Comparison of ENCODE assay signal across 18 cellular contexts in the genomic region with DNA sequence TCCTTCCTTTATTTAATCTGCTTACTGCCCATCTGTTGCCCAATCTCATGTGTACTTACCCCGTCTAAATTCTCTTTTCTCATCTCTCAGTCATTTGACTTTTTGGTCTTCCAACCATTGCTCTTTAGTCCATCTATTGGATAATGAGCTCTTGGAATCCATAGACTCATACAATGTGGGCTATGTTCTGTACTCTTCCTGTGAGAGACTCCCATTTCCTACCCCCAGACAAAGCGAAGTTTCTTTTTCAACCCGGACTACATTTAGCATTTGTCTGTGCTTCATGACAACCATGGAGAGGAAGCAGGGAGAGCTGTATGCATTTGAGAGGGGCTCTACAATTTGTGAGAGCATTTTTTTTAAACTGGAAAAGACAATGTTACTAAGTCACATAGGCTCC. TPM values are rescaled to one million over a fixed set of nuclear protein-coding genes. Genes with fewer than 3 reads are reported as not detected.
"Had no signal": no experiment of that assay in that cellular context is flagged by ENCODE, and none has a peak within 500 bp of the region (broad histone marks: within the 10 kb centered on the region; RNA-seq: fewer than 3 reads in every experiment).

No MANE protein-coding gene starts in this region.

- H3K4me1 Mint-ChIP-seq: activated T-helper 17 cell treated with anti-CD3 and anti-CD28 coated beads, Interleukin-2, amount 50 U/mL, for 72 hours had no signal

- H3K27ac ChIP-seq: brain microvascular endothelial cell, ovary had no signal

- H3K36me3 ChIP-seq: brain microvascular endothelial cell, esophagus squamous epithelium, ovary had no signal

- H3K36me3 Mint-ChIP-seq: T-cell had no signal

- H3K9me3 ChIP-seq: esophagus squamous epithelium, ovary had no signal

- ATAC-seq: activated T-helper 17 cell treated with anti-CD3 and anti-CD28 coated beads, Interleukin-2, amount 50 U/mL, for 72 hours; T-cell had no signal

- H3K27me3 ChIP-seq: brain microvascular endothelial cell, esophagus squamous epithelium, ovary had no signal

- H3K27ac Mint-ChIP-seq: activated T-helper 17 cell treated with anti-CD3 and anti-CD28 coated beads, Interleukin-2, amount 50 U/mL, for 72 hours; T-cell had no signal

- H3K4me3 ChIP-seq: esophagus squamous epithelium, ovary had no signal

- H3K4me3 Mint-ChIP-seq: activated T-helper 17 cell treated with anti-CD3 and anti-CD28 coated beads, Interleukin-2, amount 50 U/mL, for 72 hours; T-cell had no signal

- DNase-seq: activated CD4-positive, alpha-beta T cell treated with anti-CD3 and anti-CD28 coated beads for 1 hour; activated CD4-positive, alpha-beta T cell treated with anti-CD3 and anti-CD28 coated beads, Interleukin-2, amount 50 U/mL, for 48 hours; activated naive CD4-positive, alpha-beta T cell treated with Interleukin-2 at 50 U/mL for 16 hours; anterior cingulate cortex; brain microvascular endothelial cell; cortex of kidney; effector CD4-positive, alpha-beta T cell; esophagus squamous epithelium; glutamatergic neuron; kidney glomerular epithelial cell; midbrain; ovary; stimulated activated CD4-positive, alpha-beta T cell treated with anti-CD3 and anti-CD28 coated beads, Interleukin-2, amount 100 ng/mL, for 48 hours; stimulated activated naive CD4-positive, alpha-beta T cell; T-cell; T-helper 9 cell; trophoblast cell had no signal

RNA-seq across cellular contexts. Expression of gene ARHGAP42, which starts 4.0 kb away (rescaled TPM):
- total RNA-seq: activated T-helper 17 cell treated with anti-CD3 and anti-CD28 coated beads, Interleukin-2, amount 50 U/mL, for 72 hours had no signal
